Comparison of ENCODE assay signal across 9 cellular contexts in the genomic region with DNA sequence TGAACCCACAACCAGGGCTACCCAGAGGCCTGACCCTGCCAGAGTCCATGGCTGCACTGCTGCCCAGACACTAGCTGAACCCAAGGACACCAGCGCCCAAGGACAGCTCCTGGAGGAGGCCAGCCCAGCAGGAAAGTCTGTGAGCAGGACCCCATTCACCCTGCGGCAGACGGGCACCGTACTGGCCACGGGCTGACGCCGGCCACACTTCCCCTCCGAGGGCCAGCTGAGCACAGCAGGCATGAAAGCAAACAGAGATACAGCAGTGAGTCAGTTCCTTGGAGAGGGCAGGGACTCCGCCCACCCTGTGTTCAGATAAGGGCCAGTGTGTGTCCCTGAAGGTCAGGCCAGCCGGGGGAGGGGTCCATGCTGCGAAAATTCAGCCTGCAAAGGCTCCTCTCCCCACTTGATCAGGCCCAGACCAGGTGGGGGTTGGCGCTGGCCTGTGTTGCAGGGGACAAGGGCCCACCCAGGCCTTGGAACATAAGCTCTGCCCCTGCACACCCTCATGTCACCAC. TPM values are rescaled to one million over a fixed set of nuclear protein-coding genes. Genes with fewer than 3 reads are reported as not detected.
A peak's percentile ranks its signal among the peaks of the same experiment; 100 is the strongest.
DNase-seq lines count a peak whose midpoint lies in the region; ATAC-seq, FAIRE-seq and TF ChIP-seq lines count a peak whose summit lies in the region.
"Had no signal": no experiment of that assay in that cellular context is flagged by ENCODE, and none has a peak within 500 bp of the region (broad histone marks: within the 10 kb centered on the region; RNA-seq: fewer than 3 reads in every experiment).

No MANE protein-coding gene starts in this region.

- peak overlapping the region in 1 of 10 experiments; percentile 43; a peak in 1 of 20 replicates for H3K4me3 ChIP-seq in BLaER1 treated with 17β-estradiol and CSF1 and Interleukin-3, amounts not matched to agents 10 nM and 100 nM
- H3K4me3 ChIP-seq in PC-3 (ENCODE audit: low read length) (peak overlapping the region; percentile 70), heart left ventricle (no peak overlapping the region)
- H3K4me3 ChIP-seq: SK-N-MC had no signal

- peaks cover 20 to 53% (median 38%) of the 10 kb centered on the region in 11 experiments; a peak in 20 of 22 replicates for H3K36me3 ChIP-seq in BLaER1 treated with 17β-estradiol and CSF1 and Interleukin-3, amounts not matched to agents 10 nM and 100 nM
- H3K36me3 ChIP-seq in PC-3 (ENCODE audit: low read depth, low read length) (no peaks in the 10 kb centered on the region), heart left ventricle (peaks cover 0 to 19% (median 0%) of the 10 kb centered on the region in 9 donors)

- H3K79me2 ChIP-seq in PC-3 (ENCODE audit: low read length): peaks cover 1% of the 10 kb centered on the region; the same call in 1 of the 2 replicates

- peaks cover 1% of the 10 kb centered on the region for H3F3A ChIP-seq in PC-3 (ENCODE audit: low read length, unreplicated experiment)

- WGBS in heart left ventricle, 4 donors: 20 to 41% (median 32%) methylated on average over 10 to 12 of the region's 12 CpGs

- H3K9me3 ChIP-seq in BLaER1 treated with 17β-estradiol and CSF1 and Interleukin-3, amounts not matched to agents 10 nM and 100 nM (replicated peaks in 1 of 11): no peaks in the 10 kb centered on the region
- H3K9me3 ChIP-seq in PC-3 (ENCODE audit: low read length): no peaks in the 10 kb centered on the region
- H3K9me3 ChIP-seq in heart left ventricle: no peaks in the 10 kb centered on the region

- no peak overlapping the region for H2AFZ ChIP-seq in PC-3 (ENCODE audit: low read length)

- peak; percentile 65 for DNase-seq in PC-3
- DNase-seq in heart left ventricle: peak in 2 of 5 donors; percentile 70 to 74
- no peak for DNase-seq in AML-193 (lab: John Stamatoyannopoulos, UW)
- no peak for DNase-seq in GM12891 (ENCODE audit: insufficient read length, low spot score)
- DNase-seq in epidermal melanocyte (ENCODE audit: insufficient read length, low spot score): no peak

- H4K20me1 ChIP-seq in BLaER1 treated with 17β-estradiol and CSF1 and Interleukin-3, amounts not matched to agents 10 nM and 100 nM: peaks cover 0 to 58% (median 12%) of the 10 kb centered on the region in 11 experiments; a peak in 10 of 22 replicates
- H4K20me1 ChIP-seq in PC-3 (ENCODE audit: low read length): no peaks in the 10 kb centered on the region

- intact Hi-C loops in PC-3 (cut with micrococcal nuclease): no loop called here
- intact Hi-C loops in heart left ventricle (cut with DNase I): no loop called here

- no peaks in the 10 kb centered on the region for H3K27me3 ChIP-seq in BLaER1 treated with 17β-estradiol and CSF1 and Interleukin-3, amounts not matched to agents 10 nM and 100 nM
- H3K27me3 ChIP-seq in PC-3 (ENCODE audit: low read length): no peaks in the 10 kb centered on the region
- H3K27me3 ChIP-seq in heart left ventricle: peaks cover 0 to 4% (median 0%) of the 10 kb centered on the region in 9 donors

- H3K27ac ChIP-seq in BLaER1 treated with 17β-estradiol and CSF1 and Interleukin-3, amounts not matched to agents 10 nM and 100 nM: peak overlapping the region in 4 of 11 experiments; percentile 49 to 68 (median 56); a peak in 7 of 22 replicates
- peak overlapping the region; percentile 10 for H3K27ac ChIP-seq in PC-3 (ENCODE audit: low read length)
- peak overlapping the region in 10 of 12 donors; percentile 40 to 82 (median 70) for H3K27ac ChIP-seq in heart left ventricle
- H3K27ac ChIP-seq: SK-N-MC had no signal

- POLR2A ChIA-PET in PC-3 (lab: Charles Lee; ENCODE audit: unreplicated experiment): interaction anchor here (0.6 to 0.7 kb wide), 2 partner anchors 68 to 132 kb away, joined by 4 to 5 read pairs; a partner anchor contains a TSS

- H3K4me1 ChIP-seq in BLaER1 treated with 17β-estradiol and CSF1 and Interleukin-3, amounts not matched to agents 10 nM and 100 nM: peaks cover 30 to 63% (median 42%) of the 10 kb centered on the region in 10 experiments
- H3K4me1 ChIP-seq in PC-3 (ENCODE audit: insufficient read depth, low read length) (peaks cover 25% of the 10 kb centered on the region), heart left ventricle (peaks cover 2 to 48% (median 34%) of the 10 kb centered on the region in 12 donors)

- CTCF ChIA-PET in PC-3 (lab: Charles Lee): interaction anchor here (0.6 kb wide), 1 partner anchor 62 kb away, joined by 3 read pairs; no protein-coding TSS in a partner anchor

- TF ChIP-seq CTCF in PC-3 (conservative IDR thresholded peaks at IDR 0.05; ENCODE audit: low read depth, low read length) (no peak), heart left ventricle (IDR thresholded peaks at IDR 0.05) (no peak)

- no peaks in the 10 kb centered on the region for H3K9me2 ChIP-seq in PC-3 (replicated peaks; ENCODE audit: low read length)

- no peak for TF ChIP-seq POLR2A in heart left ventricle (IDR thresholded peaks at IDR 0.05)
- no peak for TF ChIP-seq POLR2A in GM12891 (IDR thresholded peaks at IDR 0.05; ENCODE audit: low read depth, low read length)

- no TSS peak for BruUV-seq in PC-3 (replicated peaks; lab: Mats Ljungman, UMichigan)

- H3K4me2 ChIP-seq in BLaER1 treated with 17β-estradiol and CSF1 and Interleukin-3, amounts not matched to agents 10 nM and 100 nM: peak overlapping the region in 5 of 11 experiments; percentile 46 to 96 (median 85); a peak in 10 of 22 replicates
- peak overlapping the region; percentile 90 for H3K4me2 ChIP-seq in PC-3 (ENCODE audit: low read length)

- no peak for FAIRE-seq in GM12891 (lab: Jason Lieb, UNC)
- FAIRE-seq: keratinocyte had no signal

- peak overlapping the region in 7 of 11 experiments; percentile 17 to 74 (median 42); a peak in 10 of 22 replicates for H3K9ac ChIP-seq in BLaER1 treated with 17β-estradiol and CSF1 and Interleukin-3, amounts not matched to agents 10 nM and 100 nM
- H3K9ac ChIP-seq in PC-3 (ENCODE audit: low read length): no peak overlapping the region

- peak; percentile 55 for ATAC-seq in PC-3
- peak in 3 of 4 donors; percentile 14 to 41 (median 28) for ATAC-seq in heart left ventricle

TF ChIP-seq in GM12891, 5 proteins besides CTCF, POLR2A, EP300 and RAD21:
- no peak for TF ChIP-seq TAF1 (IDR thresholded peaks at IDR 0.05; ENCODE audit: low read depth, low read length)
- TF ChIP-seq POU2F2 (IDR thresholded peaks at IDR 0.05; ENCODE audit: low read depth, low read length): no peak
- no peak for TF ChIP-seq POLR2AphosphoS5 (IDR thresholded peaks at IDR 0.05; ENCODE audit: low read depth, low read length)
- no peak for TF ChIP-seq PAX5 (IDR thresholded peaks at IDR 0.05; ENCODE audit: insufficient read depth, low read length, severe bottlenecking)
- no peak for TF ChIP-seq SPI1 (IDR thresholded peaks at IDR 0.05; ENCODE audit: low read depth, low read length)
TF ChIP-seq in GM12891: peak in this region for 0.

RNA-seq across cellular contexts. Expression of a gene that starts 3.2 kb away (rescaled TPM):
- total RNA-seq in PC-3 (2014; rRNA removed): 1.7 and 2.8 TPM in 2 replicates
- total RNA-seq in heart left ventricle: 10 to 100 TPM in 7 of 9 donors, 1 to 10 TPM in 2; 6.9 to 34.1 (median 22.5) TPM
- 10 to 100 TPM in 1 of 2 donors, 1 to 10 TPM in 1; 9.3 to 72.7 TPM for polyA plus RNA-seq in heart left ventricle
- 5.2 TPM for polyA plus RNA-seq in GM12891 (2012; ENCODE audit: low read depth, missing spikeins)
- polyA plus RNA-seq: IgD-negative memory B cell, keratinocyte had no signal

RNA-seq across cellular contexts. Expression of a gene that starts 6.2 kb away (rescaled TPM):
- total RNA-seq in PC-3 (2014; rRNA removed) (0.29 and 1.3 TPM in 2 replicates), heart left ventricle (under 1 TPM in 6 of 9 donors, not detected in 3; 0.22 to 0.61 (median 0.29) TPM)
- under 1 TPM; 0.14 to 0.27 TPM for polyA plus RNA-seq in heart left ventricle
- 0.82 TPM for polyA plus RNA-seq in GM12891 (2012; ENCODE audit: low read depth, missing spikeins)
- polyA plus RNA-seq: IgD-negative memory B cell had no signal

RNA-seq across cellular contexts. Expression of a gene that starts 8.5 kb away (rescaled TPM):
- 1.2 and 1.7 TPM in 2 replicates for total RNA-seq in PC-3 (2014; rRNA removed)
- not detected for total RNA-seq in heart left ventricle
- not detected for polyA plus RNA-seq in heart left ventricle
- polyA plus RNA-seq in GM12891 (2012; ENCODE audit: low read depth, missing spikeins): 0.17 TPM
- polyA plus RNA-seq: IgD-negative memory B cell, keratinocyte had no signal

RNA-seq across cellular contexts. Expression of a gene that starts 11.9 kb away (rescaled TPM):
- total RNA-seq in PC-3 (2014; rRNA removed) (1.0 and 1.5 TPM in 2 replicates), heart left ventricle (not detected)
- polyA plus RNA-seq in heart left ventricle: not detected
- polyA plus RNA-seq in GM12891 (2012; ENCODE audit: low read depth, missing spikeins): not detected
- polyA plus RNA-seq: IgD-negative memory B cell, keratinocyte had no signal

RNA-seq across cellular contexts. Expression of a gene that starts 13.3 kb away (rescaled TPM):
- total RNA-seq in PC-3 (2014; rRNA removed) (21.5 and 25.7 TPM in 2 replicates), heart left ventricle (1 to 10 TPM; 4.5 to 9.6 (median 6.1) TPM)
- polyA plus RNA-seq in heart left ventricle: 1 to 10 TPM; 6.2 to 9.2 TPM
- 10.7 TPM for polyA plus RNA-seq in GM12891 (2012; ENCODE audit: low read depth, missing spikeins)
